ENCODE assay signal across 22 cellular contexts in genomic region chr17:67016039-67016762, GRCh38. TPM values are rescaled to one million over a fixed set of nuclear protein-coding genes. Genes with fewer than 3 reads are reported as not detected.
DNase-seq lines count a peak whose midpoint lies in the region; ATAC-seq and TF ChIP-seq lines count a peak whose summit lies in the region.
"Had no signal": no experiment of that assay in that cellular context is flagged by ENCODE, and none has a peak within 500 bp of the region (broad histone marks: within the 10 kb centered on the region; RNA-seq: fewer than 3 reads in every experiment).

No MANE protein-coding gene starts in this region.

- H3K4me3 ChIP-seq in SK-N-SH (ENCODE audit: low read depth in 2 of 2, low read length in 1 of 2): no peak overlapping the region
- H3K4me3 ChIP-seq in WERI-Rb-1 (ENCODE audit: low read depth, low read length): no peak overlapping the region
- no peak overlapping the region for H3K4me3 ChIP-seq in CD4-positive, alpha-beta memory T cell (ENCODE audit: low read length in 2 of 2)
- H3K4me3 ChIP-seq: GM23248, PC-9, SJCRH30 had no signal

- H3K9me3 ChIP-seq in SK-N-SH (no peaks in the 10 kb centered on the region), WERI-Rb-1 (ENCODE audit: severe bottlenecking) (no peaks in the 10 kb centered on the region)
- no peaks in the 10 kb centered on the region for H3K9me3 ChIP-seq in CD4-positive, alpha-beta memory T cell (ENCODE audit: control insufficient read depth in 1 of 2, low read length in 2 of 2)
- H3K9me3 ChIP-seq: SJCRH30 had no signal

- H3K9me3 Mint-ChIP-seq in CD4-positive, alpha-beta memory T cell: no peaks in the 10 kb centered on the region
- H3K9me3 Mint-ChIP-seq: CD8-positive, alpha-beta T cell had no signal

- TF ChIP-seq RAD21 in SK-N-SH (IDR thresholded peaks at IDR 0.05; ENCODE audit: low read length): peak; percentile 20; the same call in 1 of the 2 replicates

- H4K20me1 ChIP-seq in SK-N-SH (ENCODE audit: insufficient read depth): no peaks in the 10 kb centered on the region

- H3K36me3 ChIP-seq in SK-N-SH (replicated peaks in 1 of 2; ENCODE audit: control insufficient read depth in 1 of 2, insufficient read depth in 2 of 2, low read length in 1 of 2): no peaks in the 10 kb centered on the region
- no peaks in the 10 kb centered on the region; the same call in 1 of the 2 replicates for H3K36me3 ChIP-seq in WERI-Rb-1
- no peaks in the 10 kb centered on the region for H3K36me3 ChIP-seq in CD4-positive, alpha-beta memory T cell (ENCODE audit: insufficient read depth, low read length)
- H3K36me3 ChIP-seq: SJCRH30 had no signal

- no peak for TF ChIP-seq CTCF in SK-N-SH (IDR thresholded peaks at IDR 0.05)
- TF ChIP-seq CTCF in WERI-Rb-1 (IDR thresholded peaks at IDR 0.05; ENCODE audit: low read depth, low read length): peak; percentile 54

- DNase-seq in SK-N-SH (no peak), WERI-Rb-1 (peak; percentile 16), iPS-NIHi11 (ENCODE audit: low spot score) (peak; percentile 79), NCI-H526 (lab: John Stamatoyannopoulos, UW) (no peak), NCI-H2171 (lab: John Stamatoyannopoulos, UW) (no peak)
- DNase-seq in CD4-positive, alpha-beta memory T cell: no peak
- DNase-seq: CD8-positive, alpha-beta T cell; GM23248; KBM-7; MV-4-11; NCI-H1417; NCI-H1930; NCI-H446 treated with DMSO at 0.1 percent for 48 hours; NCI-H748 treated with DMSO at 0.1 percent for 48 hours; PC-9; SJCRH30 had no signal

- no peak for ATAC-seq in SK-N-SH treated with all-trans-retinoic acid at 6 μM for 48 hours
- ATAC-seq in GM18870 (IDR thresholded peaks at IDR 0.05; ENCODE audit: unreplicated experiment): no peak
- ATAC-seq: CD8-positive, alpha-beta T cell had no signal

- intact Hi-C loops in CD4-positive, alpha-beta memory T cell (cut with micrococcal nuclease): no loop called here

- H3K27ac ChIP-seq in SK-N-SH (ENCODE audit: low read depth in 2 of 2, low read length in 1 of 2): peak overlapping the region in 1 of 2 experiments; percentile 99; a peak in 2 of 4 replicates
- H3K27ac ChIP-seq in WERI-Rb-1: no peak overlapping the region
- no peak overlapping the region for H3K27ac ChIP-seq in CD4-positive, alpha-beta memory T cell (ENCODE audit: low read depth, low read length)
- H3K27ac ChIP-seq: 22Rv1, GM23248, PC-9, SJCRH30 had no signal

- no peaks in the 10 kb centered on the region for H3K4me1 Mint-ChIP-seq in CD4-positive, alpha-beta memory T cell

- WGBS in SK-N-SH (ENCODE audit: low lambda C conversion rate): 81% methylated on average over 14 of the region's 17 CpGs

- CTCF ChIA-PET in SK-N-SH (lab: Yijun Ruan, JAX): interaction anchor here (0.6 to 3.3 kb wide), 8 partner anchors 9 to 142 kb away, joined by 3 to 17 read pairs (median 4); no protein-coding TSS in a partner anchor
- CTCF ChIA-PET in CD4-positive, alpha-beta memory T cell (lab: Charles Lee; ENCODE audit: partially characterized antibody): no interaction called here

- H3K27me3 Mint-ChIP-seq in CD4-positive, alpha-beta memory T cell: peaks cover 7 to 9% of the 10 kb centered on the region in 2 donors

- H3K79me2 ChIP-seq in SK-N-SH (ENCODE audit: insufficient read depth): no peaks in the 10 kb centered on the region

- peaks cover 0 to 83% of the 10 kb centered on the region in 2 experiments; a peak in 2 of 4 replicates for H3K4me1 ChIP-seq in SK-N-SH (ENCODE audit: control insufficient read depth in 1 of 2, insufficient read depth in 2 of 2, low read depth in 1 of 2, low read length in 1 of 2)
- H3K4me1 ChIP-seq in CD4-positive, alpha-beta memory T cell (ENCODE audit: insufficient read depth, low read length): no peaks in the 10 kb centered on the region
- H3K4me1 ChIP-seq: SJCRH30 had no signal

- TF ChIP-seq EP300 in SK-N-SH (IDR thresholded peaks at IDR 0.05; ENCODE audit: borderline replicate concordance in 1 of 2, low read depth in 1 of 2, low read length in 1 of 2): no peak

- no peak overlapping the region for H3K9ac ChIP-seq in SK-N-SH
- H3K9ac ChIP-seq: GM23248 had no signal

- H3K27ac Mint-ChIP-seq in CD4-positive, alpha-beta memory T cell: no peak overlapping the region
- H3K27ac Mint-ChIP-seq: CD8-positive, alpha-beta T cell had no signal

- H3F3A ChIP-seq in SK-N-SH (replicated peaks; ENCODE audit: insufficient read depth): no peaks in the 10 kb centered on the region

- H3K27me3 ChIP-seq in SK-N-SH (ENCODE audit: insufficient read depth) (no peaks in the 10 kb centered on the region), WERI-Rb-1 (ENCODE audit: insufficient read depth, low read depth, severe bottlenecking) (no peaks in the 10 kb centered on the region)
- no peaks in the 10 kb centered on the region for H3K27me3 ChIP-seq in CD4-positive, alpha-beta memory T cell (ENCODE audit: insufficient read depth, low read length)
- H3K27me3 ChIP-seq: SJCRH30 had no signal

- POLR2A ChIA-PET in SK-N-SH (lab: Yijun Ruan, JAX): no interaction called here
- POLR2A ChIA-PET in CD4-positive, alpha-beta memory T cell (lab: Charles Lee; ENCODE audit: partially characterized antibody): no interaction called here

- no peaks in the 10 kb centered on the region for H3K36me3 Mint-ChIP-seq in CD4-positive, alpha-beta memory T cell
- H3K36me3 Mint-ChIP-seq: CD8-positive, alpha-beta T cell had no signal

- no peak overlapping the region for H3K4me2 ChIP-seq in SK-N-SH
- H3K4me2 ChIP-seq: PC-9 had no signal

- no peaks in the 10 kb centered on the region for H3K9me2 ChIP-seq in SK-N-SH

- no peak overlapping the region for H2AFZ ChIP-seq in SK-N-SH (ENCODE audit: low read depth)
- H2AFZ ChIP-seq: GM23248, PC-9 had no signal

- no peak overlapping the region for H3K4me3 Mint-ChIP-seq in CD4-positive, alpha-beta memory T cell
- H3K4me3 Mint-ChIP-seq: CD8-positive, alpha-beta T cell had no signal

TF ChIP-seq in SK-N-SH, 30 proteins besides CTCF, POLR2A, EP300 and RAD21 (continues in another document):
- no peak for TF ChIP-seq RXRA (IDR thresholded peaks at IDR 0.05; ENCODE audit: borderline replicate concordance, low read depth)
- TF ChIP-seq SMC3 (IDR thresholded peaks at IDR 0.05; ENCODE audit: low read depth, low read length): no peak
- TF ChIP-seq RFX5 (IDR thresholded peaks at IDR 0.05; ENCODE audit: low read length): no peak
- no peak for TF ChIP-seq USF1 (IDR thresholded peaks at IDR 0.05; ENCODE audit: borderline replicate concordance, low read depth)
- TF ChIP-seq IRF3 (IDR thresholded peaks at IDR 0.05; ENCODE audit: low read depth, low read length): no peak
- no peak for TF ChIP-seq RCOR1 (IDR thresholded peaks at IDR 0.05; ENCODE audit: low read length)
- no peak for TF ChIP-seq CHD2 (IDR thresholded peaks at IDR 0.05; ENCODE audit: low read length, partially characterized antibody)

TF ChIP-seq in SK-N-SH treated with all-trans-retinoic acid at 6 μM for 48 hours, 23 proteins besides CTCF, POLR2A, EP300 and RAD21:
- TF ChIP-seq ZNF70 (CRISPR knock-in tag; IDR thresholded peaks at IDR 0.05) (no peak), ZNF8 (CRISPR knock-in tag; IDR thresholded peaks at IDR 0.05) (no peak), TCF4 (CRISPR knock-in tag; IDR thresholded peaks at IDR 0.05; ENCODE audit: borderline replicate concordance) (no peak), ZNF565 (CRISPR knock-in tag; conservative IDR thresholded peaks at IDR 0.05; ENCODE audit: low read depth) (no peak)

RNA-seq across cellular contexts. Expression of gene CACNG1, which starts 28.2 kb away (rescaled TPM):
- not detected in 2 replicates for polyA plus RNA-seq in SK-N-SH (2012; rRNA removed)
- not detected in 2 replicates for polyA plus RNA-seq in SK-N-SH (2012; cell fraction: cytosol; rRNA removed)
- not detected in 2 replicates for polyA plus RNA-seq in SK-N-SH (2012; cell fraction: nucleus; rRNA removed)
- not detected for total RNA-seq in CD4-positive, alpha-beta memory T cell
- not detected for polyA plus RNA-seq in CD4-positive, alpha-beta memory T cell
- total RNA-seq: CD8-positive, alpha-beta T cell; G401; GM23248; PC-9 had no signal
- polyA plus RNA-seq: AG04450, BJ, GM23248 had no signal

RNA-seq across cellular contexts. Expression of gene CACNG4, which starts 51.7 kb away (rescaled TPM):
- polyA plus RNA-seq in SK-N-SH (2012; rRNA removed): 12.4 and 13.2 TPM in 2 replicates
- 9.9 and 16.7 TPM in 2 replicates for polyA plus RNA-seq in SK-N-SH (2012; cell fraction: cytosol; rRNA removed)
- polyA plus RNA-seq in SK-N-SH (2012; cell fraction: nucleus; rRNA removed): 7.9 and 9.8 TPM in 2 replicates
- not detected for total RNA-seq in CD4-positive, alpha-beta memory T cell
- polyA plus RNA-seq in CD4-positive, alpha-beta memory T cell: not detected
- total RNA-seq: CD8-positive, alpha-beta T cell; GM23248 had no signal
- polyA plus RNA-seq: GM23248 had no signal

Comparison
In these comparisons a context has a peak if more than half of its experiments do, and no peak if none do; other contexts are left out.
1. DNase-seq: peak in WERI-Rb-1 (single experiment) and iPS-NIHi11 (single experiment); none in SK-N-SH (single experiment), CD4-positive, alpha-beta memory T cell (0 of 5), NCI-H526 (0 of 2) and NCI-H2171 (single experiment).
2. RNA of gene CACNG4, which starts 51.7 kb away (polyA plus RNA-seq): 7.9 to 16.7 TPM in SK-N-SH; not detected in CD4-positive, alpha-beta memory T cell; every median in the first group is over 4 times any median in the second.